ENCODE assay signal across 26 cellular contexts in the genomic region with DNA sequence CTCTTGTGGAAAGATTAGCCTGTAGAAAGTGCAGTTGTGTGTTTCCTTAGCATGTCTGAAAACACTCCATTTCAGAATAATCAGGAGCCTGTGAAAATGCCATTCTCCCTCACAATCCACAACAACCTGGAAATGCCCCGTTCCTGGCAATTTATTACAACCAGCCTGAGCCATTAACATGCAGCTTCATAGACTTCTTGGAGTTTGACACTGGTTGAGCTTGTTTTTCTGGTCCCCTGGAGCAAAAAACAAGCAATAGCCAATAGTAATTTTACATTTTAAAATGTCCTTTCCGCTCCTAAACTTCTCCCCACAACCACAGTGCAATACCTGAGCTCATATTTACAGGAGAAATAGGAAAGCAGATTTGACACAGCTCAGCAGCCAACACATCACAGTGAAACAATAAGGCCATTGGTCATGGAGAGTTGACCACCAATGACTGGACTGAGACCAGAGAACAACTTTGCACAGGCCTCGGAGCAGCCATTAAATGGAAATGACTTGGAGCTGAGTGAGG.
A peak's percentile ranks its signal among the peaks of the same experiment; 100 is the strongest.
DNase-seq lines count a peak whose midpoint lies in the region; ATAC-seq, FAIRE-seq and TF ChIP-seq lines count a peak whose summit lies in the region.
"Had no signal": no experiment of that assay in that cellular context is flagged by ENCODE, and none has a peak within 500 bp of the region (broad histone marks: within the 10 kb centered on the region; RNA-seq: fewer than 3 reads in every experiment).

No MANE protein-coding gene starts in this region.

- no peaks in the 10 kb centered on the region for H4K20me1 ChIP-seq in HepG2 (ENCODE audit: insufficient read depth, low read length)

- H3K9ac ChIP-seq in HepG2 (ENCODE audit: insufficient read depth, low read depth, low read length): no peak overlapping the region

- peaks cover 21% of the 10 kb centered on the region for H3K4me1 Mint-ChIP-seq in nephron progenitor cell
- H3K4me1 Mint-ChIP-seq: B cell had no signal

- intact Hi-C loops in HepG2 (cut with micrococcal nuclease; ENCODE audit: unreplicated experiment): no loop called here
- intact Hi-C loops in right lobe of liver (cut with DNase I): no loop called here

- H3K4me3 ChIP-seq in HepG2 (replicated peaks in 1 of 3; ENCODE audit: insufficient read depth in 1 of 3, low read depth in 2 of 3, low read length in 3 of 3): no peak overlapping the region
- no peak overlapping the region for H3K4me3 ChIP-seq in right lobe of liver
- H3K4me3 ChIP-seq in bronchial epithelial cell (ENCODE audit: low read depth, low read length): no peak overlapping the region
- H3K4me3 ChIP-seq: A549, adrenal gland, esophagus muscularis mucosa, gastrocnemius medialis had no signal

- H3K4me1 ChIP-seq in HepG2 (ENCODE audit: insufficient read depth, low read length) (peaks cover 29% of the 10 kb centered on the region), right lobe of liver (no peaks in the 10 kb centered on the region)
- H3K4me1 ChIP-seq: A549, adrenal gland, esophagus muscularis mucosa, gastrocnemius medialis had no signal

- no peak for TF ChIP-seq RAD21 in HepG2 (CRISPR knock-in tag; IDR thresholded peaks at IDR 0.05)

- no peaks in the 10 kb centered on the region for H3K79me2 ChIP-seq in HepG2 (ENCODE audit: insufficient read depth, low read length)

- peaks cover 5% of the 10 kb centered on the region for H3K36me3 Mint-ChIP-seq in nephron progenitor cell (ENCODE audit: low read depth)

- no peak for TF ChIP-seq CTCF in HepG2 (CRISPR knock-in tag; IDR thresholded peaks at IDR 0.05)
- no peak for TF ChIP-seq CTCF in right lobe of liver (IDR thresholded peaks at IDR 0.05)
- TF ChIP-seq CTCF in bronchial epithelial cell (IDR thresholded peaks at IDR 0.05; ENCODE audit: insufficient read depth, low read length, severe bottlenecking): no peak
- TF ChIP-seq CTCF in nephron progenitor cell (IDR thresholded peaks at IDR 0.05): no peak

- CTCF ChIA-PET in HepG2 (lab: Yijun Ruan, JAX; ENCODE audit: low intra/inter-chr PET ratio, low total read pairs): no interaction called here

- H2AFZ ChIP-seq in HepG2 (ENCODE audit: low read length): no peak overlapping the region

- POLR2A ChIA-PET in HepG2 (lab: Yijun Ruan, JAX): no interaction called here

- BruUV-seq in HepG2 (replicated peaks; lab: Mats Ljungman, UMichigan): no TSS peak

- FAIRE-seq in HepG2 (lab: Jason Lieb, UNC) (no peak), bronchial epithelial cell (lab: Jason Lieb, UNC) (peak; percentile 13)
- FAIRE-seq: A549, colon, RCC 7860 had no signal

- no peak overlapping the region for H3K27ac ChIP-seq in HepG2 (ENCODE audit: extremely low read length, insufficient read depth, low read length)
- no peak overlapping the region for H3K27ac ChIP-seq in right lobe of liver
- H3K27ac ChIP-seq: adrenal gland, brain microvascular endothelial cell, esophagus muscularis mucosa, gastrocnemius medialis, neutrophil had no signal

- TF ChIP-seq POLR2A in HepG2 (IDR thresholded peaks at IDR 0.05; ENCODE audit: insufficient read depth in 1 of 2, low read depth in 2 of 2, low read length in 2 of 2): no peak
- TF ChIP-seq POLR2A in right lobe of liver (IDR thresholded peaks at IDR 0.05): no peak

- in situ Hi-C loops in HepG2 (cut with HindIII; ENCODE audit: extremely low pct_ligation_motif_present, low pct_unique_long_range_greater_than_20kb): no loop called here

- no peak overlapping the region for H3K4me2 ChIP-seq in HepG2 (ENCODE audit: low read depth, low read length)
- H3K4me2 ChIP-seq: A549 had no signal

- H3K9me3 ChIP-seq in HepG2 (ENCODE audit: low read length) (peaks cover 16% of the 10 kb centered on the region), right lobe of liver (peaks cover 0 to 3% (median 0%) of the 10 kb centered on the region in 4 donors)
- H3K9me3 ChIP-seq: A549, adrenal gland, gastrocnemius medialis, neutrophil had no signal

- H3K27ac Mint-ChIP-seq in nephron progenitor cell: peak overlapping the region; percentile 19
- H3K27ac Mint-ChIP-seq: B cell had no signal

- H3K4me3 Mint-ChIP-seq in nephron progenitor cell: no peak overlapping the region
- H3K4me3 Mint-ChIP-seq: activated T-cell treated with anti-CD3 and anti-CD28 coated beads, Interleukin-2, amount 50 U/mL, for 4 hours; B cell had no signal

- TF ChIP-seq EP300 in HepG2 (IDR thresholded peaks at IDR 0.05; ENCODE audit: low read depth in 2 of 2, low read length in 2 of 2) (no peak), HepG2 (CRISPR knock-in tag; IDR thresholded peaks at IDR 0.05; ENCODE audit: borderline replicate concordance) (no peak)

- H3K36me3 ChIP-seq in HepG2 (replicated peaks in 1 of 2; ENCODE audit: control insufficient read depth in 1 of 2, insufficient read depth in 2 of 2, low read length in 2 of 2) (no peaks in the 10 kb centered on the region), right lobe of liver (no peaks in the 10 kb centered on the region), bronchial epithelial cell (ENCODE audit: control insufficient read depth, insufficient read depth, low read length) (no peaks in the 10 kb centered on the region)
- H3K36me3 ChIP-seq: adrenal gland, brain microvascular endothelial cell, esophagus muscularis mucosa, gastrocnemius medialis, neutrophil had no signal

- ATAC-seq in HepG2: no peak
- ATAC-seq in right lobe of liver: no peak
- ATAC-seq: A549; activated T-cell treated with anti-CD3 and anti-CD28 coated beads, Interleukin-2, amount 50 U/mL, for 4 hours; gastrocnemius medialis had no signal

- DNase-seq in HepG2 (ENCODE audit: low spot score) (no peak), right lobe of liver (no peak), bronchial epithelial cell (ENCODE audit: low read depth) (peak; percentile 26), nephron progenitor cell (no peak), GM19238 (ENCODE audit: insufficient read length, low spot score) (no peak), KG1 (lab: John Stamatoyannopoulos, UW) (no peak), NCI-H1417 treated with DMSO at 0.1 percent for 48 hours (lab: John Stamatoyannopoulos, UW) (no peak), GOT3 (lab: John Stamatoyannopoulos, UW) (no peak)
- DNase-seq: activated CD4-positive, alpha-beta T cell treated with anti-CD3 and anti-CD28 coated beads for 4 hours; activated naive CD4-positive, alpha-beta T cell treated with Interleukin-2 at 50 U/mL for 16 hours; activated T-cell treated with anti-CD3 and anti-CD28 coated beads, Interleukin-2, amount 50 U/mL, for 4 hours; adrenal gland; brain microvascular endothelial cell; DND-41; effector memory CD4-positive, alpha-beta T cell; gastrocnemius medialis; hippocampal formation; NCI-H2081 treated with DMSO at 0.1 percent for 48 hours; NCI-H446 treated with DMSO at 0.1 percent for 48 hours; substantia nigra had no signal

- WGBS in HepG2 (ENCODE audit: low lambda C conversion rate): 76% methylated on average over 3 of the region's 3 CpGs
- WGBS in right lobe of liver (ENCODE audit: insufficient coverage, low coverage, low lambda C conversion rate, missing lambda C conversion rate): 86% methylated on average over 3 of the region's 3 CpGs

- no peaks in the 10 kb centered on the region for H3K27me3 ChIP-seq in HepG2 (ENCODE audit: control insufficient read depth in 1 of 2, insufficient read depth in 2 of 2, low read length in 2 of 2)
- no peaks in the 10 kb centered on the region for H3K27me3 ChIP-seq in right lobe of liver
- no peaks in the 10 kb centered on the region for H3K27me3 ChIP-seq in bronchial epithelial cell (ENCODE audit: control insufficient read depth, insufficient read depth, low read length)
- H3K27me3 ChIP-seq: adrenal gland, brain microvascular endothelial cell, esophagus muscularis mucosa, gastrocnemius medialis, neutrophil had no signal

- H3K27me3 Mint-ChIP-seq in nephron progenitor cell (ENCODE audit: low read depth, poor library complexity): peaks cover 4% of the 10 kb centered on the region

- H3K9me3 Mint-ChIP-seq in nephron progenitor cell: peaks cover 24% of the 10 kb centered on the region

TF ChIP-seq in HepG2, 621 proteins besides CTCF, POLR2A, EP300 and RAD21:
- TF ChIP-seq NFE2 (CRISPR knock-in tag; IDR thresholded peaks at IDR 0.05): no peak
- TF ChIP-seq ZNF644 (CRISPR knock-in tag; IDR thresholded peaks at IDR 0.05; ENCODE audit: low read depth): 0 out of 2 replicates have a peak, but pooled peaks have one; percentile 11
